Comparison of ENCODE assay signal across 25 cellular contexts in genomic region chr14:99116741-99117295, GRCh38.
"Had no signal": no experiment of that assay in that cellular context is flagged by ENCODE, and none has a peak within 500 bp of the region (broad histone marks: within the 10 kb centered on the region; RNA-seq: fewer than 3 reads in every experiment).

No MANE protein-coding gene starts in this region.

- H3K4me1 Mint-ChIP-seq: activated B cell treated with CpG ODN at 0.5 μM for 24 hours had no signal

- H3K27ac ChIP-seq: brain microvascular endothelial cell, cardiac muscle cell had no signal

- H3K4me3 Mint-ChIP-seq: activated B cell treated with CpG ODN at 0.5 μM for 24 hours; activated CD4-positive, alpha-beta T cell treated with anti-CD3 and anti-CD28 coated beads, Interleukin-2, amount 10 ng/mL, durations not matched to agents 24 days and 14 days; activated naive CD4-positive, alpha-beta T cell treated with anti-CD3 and anti-CD28 coated beads, Interleukin-2, amount 50 U/mL, for 24 hours had no signal

- ATAC-seq: activated T-cell treated with anti-CD3 and anti-CD28 coated beads, Interleukin-2, amount 50 U/mL, for 72 hours; T-helper 17 cell had no signal

- H3K27ac Mint-ChIP-seq: activated B cell treated with CpG ODN at 0.5 μM for 24 hours; activated CD4-positive, alpha-beta T cell treated with anti-CD3 and anti-CD28 coated beads, Interleukin-2, amount 10 ng/mL, durations not matched to agents 24 days and 14 days; activated naive CD4-positive, alpha-beta T cell treated with anti-CD3 and anti-CD28 coated beads, Interleukin-2, amount 50 U/mL, for 24 hours; activated T-cell treated with anti-CD3 and anti-CD28 coated beads, Interleukin-2, amount 50 U/mL, for 72 hours; activated T-helper 2 cell treated with anti-CD3 and anti-CD28 coated beads, Interferon-gamma antibody, Interleukin-2, Interleukin-4, amounts not matched to agents 10 μg/mL and 5 μg/mL and 100 μg/mL, durations not matched to agents 14 hours and 24 hours and 36 hours; T-helper 17 cell had no signal

- H3K4me3 ChIP-seq: cardiac muscle cell, MG63 had no signal

- DNase-seq: activated B cell treated with CpG ODN at 0.5 μM for 24 hours; activated CD4-positive, alpha-beta T cell treated with anti-CD3 and anti-CD28 coated beads for 1 hour; activated CD4-positive, alpha-beta T cell treated with anti-CD3 and anti-CD28 coated beads, Interleukin-2, amount 50 U/mL, for 48 hours; activated naive CD4-positive, alpha-beta T cell; activated T-cell treated with anti-CD3 and anti-CD28 coated beads, Interleukin-2, amount 50 U/mL, for 72 hours; amygdala; brain microvascular endothelial cell; MG63; MV-4-11; NCI-H1092 treated with DMSO at 0.1 percent for 48 hours; NCI-H1417 treated with DMSO at 0.1 percent for 48 hours; NCI-H1694; NCI-H2029; NCI-H2107; NCI-H226; NCI-H510A; NCI-H526 treated with DMSO at 0.1 percent for 48 hours; NCI-H82; SIG-M5; T-helper 17 cell; T-helper 9 cell had no signal

- H3K9me3 ChIP-seq: MG63 had no signal

- H3K27me3 Mint-ChIP-seq: activated naive CD4-positive, alpha-beta T cell treated with anti-CD3 and anti-CD28 coated beads, Interleukin-2, amount 50 U/mL, for 24 hours had no signal

- H3K9me3 Mint-ChIP-seq: activated B cell treated with CpG ODN at 0.5 μM for 24 hours; activated T-helper 2 cell treated with anti-CD3 and anti-CD28 coated beads, Interferon-gamma antibody, Interleukin-2, Interleukin-4, amounts not matched to agents 10 μg/mL and 5 μg/mL and 100 μg/mL, durations not matched to agents 14 hours and 24 hours and 36 hours had no signal

- H3K36me3 ChIP-seq: brain microvascular endothelial cell, cardiac muscle cell, MG63 had no signal

- H3K27me3 ChIP-seq: brain microvascular endothelial cell, MG63 had no signal
